8 cellular contexts compared by ENCODE assay signal in genomic region chr19:9936151-9937000, GRCh38. TPM values are rescaled to one million over a fixed set of nuclear protein-coding genes. Genes with fewer than 3 reads are reported as not detected.
DNase-seq lines count a peak whose midpoint lies in the region; ATAC-seq and TF ChIP-seq lines count a peak whose summit lies in the region.

TSS of gene OLFM2 (minus strand) at chr19:9936515. CDS start at chr19:9936366, 149 bp downstream.

- H3K36me3 Mint-ChIP-seq in activated CD8-positive, alpha-beta memory T cell treated with anti-CD3 and anti-CD28 coated beads, Interleukin-2, amount 10 ng/mL, durations not matched to agents 7 days and 5 days = no peaks in the 10 kb centered on the region

- no peaks in the 10 kb centered on the region for H3K36me3 ChIP-seq in RWPE2 (ENCODE audit: low read depth)
- H3K36me3 ChIP-seq in ovary = no peaks in the 10 kb centered on the region

- CTCF ChIA-PET in activated CD8-positive, alpha-beta memory T cell treated with anti-CD3 and anti-CD28 coated beads, Interleukin-2, amount 10 ng/mL, durations not matched to agents 7 days and 5 days (lab: Charles Lee) = interaction anchor here (1.1 to 2.5 kb wide), 2 partner anchors 64 to 91 kb away, joined by 3 to 6 read pairs; no protein-coding TSS in a partner anchor

- H3K4me1 ChIP-seq in RWPE2 (ENCODE audit: insufficient read depth, poor library complexity, severe bottlenecking) (peaks cover 3% of the 10 kb centered on the region), ovary (ENCODE audit: insufficient read depth) (peaks cover 2% of the 10 kb centered on the region)

- H3K4me3 Mint-ChIP-seq in activated CD8-positive, alpha-beta memory T cell treated with anti-CD3 and anti-CD28 coated beads, Interleukin-2, amount 10 ng/mL, durations not matched to agents 7 days and 5 days = no peak within 1 kb of the TSS

- H3K27me3 ChIP-seq in RWPE2 (ENCODE audit: insufficient read depth, poor library complexity, severe bottlenecking) = peaks cover 15% of the 10 kb centered on the region
- no peaks in the 10 kb centered on the region for H3K27me3 ChIP-seq in ovary

- H3K9me3 ChIP-seq in RWPE2 (ENCODE audit: severe bottlenecking) = no peaks in the 10 kb centered on the region
- H3K9me3 ChIP-seq in ovary = no peaks in the 10 kb centered on the region

- peaks cover 47% of the 10 kb centered on the region for H3K27me3 Mint-ChIP-seq in activated CD8-positive, alpha-beta memory T cell treated with anti-CD3 and anti-CD28 coated beads, Interleukin-2, amount 10 ng/mL, durations not matched to agents 7 days and 5 days

- DNase-seq in GM20000 (ENCODE audit: low spot score) (peak; percentile 59), RWPE2 (ENCODE audit: low spot score) (no peak), fibroblast of the aortic adventitia (ENCODE audit: low read depth) (no peak), ovary (peak; percentile 31 to 56 (median 47)), NCI-H2081 treated with DMSO at 0.1 percent for 48 hours (lab: John Stamatoyannopoulos, UW) (no peak)
- DNase-seq in activated CD8-positive, alpha-beta memory T cell treated with anti-CD3 and anti-CD28 coated beads, Interleukin-2, amount 10 ng/mL, durations not matched to agents 7 days and 5 days = no peak

- H3K27ac ChIP-seq in RWPE2 (ENCODE audit: poor library complexity, severe bottlenecking) = no peak within 1 kb of the TSS
- peak within 1 kb of the TSS in 1 of 2 donors; percentile 80 for H3K27ac ChIP-seq in ovary

- intact Hi-C loops in ovary (cut with DNase I) = loop anchor here in 3 of 4 donors (5.0 to 10.0 kb wide), 5 partner anchors 51 to 458 kb away; partner anchors contain the start of gene MRPL4 (in 2 of the 3)

- TF ChIP-seq EP300 in ovary (IDR thresholded peaks at IDR 0.05) = no peak

- no peak for TF ChIP-seq POLR2A in ovary (IDR thresholded peaks at IDR 0.05)

- peaks cover 11% of the 10 kb centered on the region for H3K4me1 Mint-ChIP-seq in activated CD8-positive, alpha-beta memory T cell treated with anti-CD3 and anti-CD28 coated beads, Interleukin-2, amount 10 ng/mL, durations not matched to agents 7 days and 5 days

- TF ChIP-seq CTCF in GM20000 (IDR thresholded peaks at IDR 0.05; ENCODE audit: extremely low read depth, missing control alignments) (no peak), RWPE2 (IDR thresholded peaks at IDR 0.05; ENCODE audit: poor library complexity, severe bottlenecking) (no peak), fibroblast of the aortic adventitia (IDR thresholded peaks at IDR 0.05; ENCODE audit: insufficient read depth, low read length) (no peak), ovary (IDR thresholded peaks at IDR 0.05) (no peak)

- 1% methylated on average over 26 to 79 of the region's 79 CpGs for WGBS in ovary, 3 donors

- no peaks in the 10 kb centered on the region for H3K9me3 Mint-ChIP-seq in activated CD8-positive, alpha-beta memory T cell treated with anti-CD3 and anti-CD28 coated beads, Interleukin-2, amount 10 ng/mL, durations not matched to agents 7 days and 5 days (ENCODE audit: low read depth)

- ATAC-seq in RWPE2 (ENCODE audit: low read depth) (no peak), HG03565 (IDR thresholded peaks at IDR 0.05; ENCODE audit: unreplicated experiment) (no peak), HG03280 (IDR thresholded peaks at IDR 0.05; ENCODE audit: unreplicated experiment) (no peak)
- no peak for ATAC-seq in activated CD8-positive, alpha-beta memory T cell treated with anti-CD3 and anti-CD28 coated beads, Interleukin-2, amount 10 ng/mL, durations not matched to agents 7 days and 5 days

- H3K27ac Mint-ChIP-seq in activated CD8-positive, alpha-beta memory T cell treated with anti-CD3 and anti-CD28 coated beads, Interleukin-2, amount 10 ng/mL, durations not matched to agents 7 days and 5 days = no peak within 1 kb of the TSS

- H3K4me3 ChIP-seq in RWPE2 (ENCODE audit: severe bottlenecking) = peak within 1 kb of the TSS; percentile 24
- H3K4me3 ChIP-seq in fibroblast of the aortic adventitia (ENCODE audit: low read depth, low read length) = no peak within 1 kb of the TSS
- peak within 1 kb of the TSS; percentile 40 for H3K4me3 ChIP-seq in ovary

RNA-seq across cellular contexts. Expression of gene OLFM2, which starts in this region (rescaled TPM):
- total RNA-seq in fibroblast of the aortic adventitia (ENCODE audit: low replicate concordance) (0.82 and 16.0 TPM in 2 replicates), ovary (10 to 100 TPM in 5 of 7 donors, 1 to 10 TPM in 2; 3.9 to 19.3 (median 13.2) TPM)
- 1 to 10 TPM; 4.0 to 7.1 TPM for polyA plus RNA-seq in ovary
- 1 to 10 TPM; 3.4 to 5.1 TPM for total RNA-seq in activated CD8-positive, alpha-beta memory T cell treated with anti-CD3 and anti-CD28 coated beads, Interleukin-2, amount 10 ng/mL, durations not matched to agents 7 days and 5 days

Comparison
In these comparisons a context has a peak if more than half of its experiments do, and no peak if none do; other contexts are left out.
1. DNase-seq: peak in GM20000 (single experiment) and ovary (5 of 5); none in RWPE2 (single experiment), fibroblast of the aortic adventitia (single experiment), NCI-H2081 treated with DMSO at 0.1 percent for 48 hours (single experiment) and activated CD8-positive, alpha-beta memory T cell treated with anti-CD3 and anti-CD28 coated beads, Interleukin-2, amount 10 ng/mL, durations not matched to agents 7 days and 5 days (single experiment).